In genomic region chr11:86938900-86939880, GRCh38 we compare ENCODE assay signal across 1 cellular context.
A peak's percentile ranks its signal among the peaks of the same experiment; 100 is the strongest.
TF ChIP-seq lines count a peak whose summit lies in the region.

No MANE protein-coding gene starts in this region.

TF ChIP-seq in K562, 482 proteins besides CTCF, POLR2A, EP300 and RAD21 (continued from another document):
- TF ChIP-seq HINFP (tag; conservative IDR thresholded peaks at IDR 0.05; ENCODE audit: low read depth) (no peak), ZNF384 (IDR thresholded peaks at IDR 0.05; ENCODE audit: low read depth, low read length) (no peak), ZBTB43 (CRISPR knock-in tag; IDR thresholded peaks at IDR 0.05) (no peak), NR3C1 (CRISPR knock-in tag; IDR thresholded peaks at IDR 0.05) (no peak), POLR2AphosphoS2 (IDR thresholded peaks at IDR 0.05; ENCODE audit: low read length) (no peak), UBTF (IDR thresholded peaks at IDR 0.05; ENCODE audit: borderline replicate concordance in 1 of 2, low read depth in 2 of 2, low read length in 2 of 2) (no peak), HES1 (IDR thresholded peaks at IDR 0.05; ENCODE audit: low read depth) (no peak), MTA2 (IDR thresholded peaks at IDR 0.05; ENCODE audit: low read depth) (no peak), NUFIP1 (IDR thresholded peaks at IDR 0.05; ENCODE audit: partially characterized antibody) (no peak), ATF6 (CRISPR knock-in tag; IDR thresholded peaks at IDR 0.05) (no peak), PBX2 (CRISPR knock-in tag; IDR thresholded peaks at IDR 0.05; ENCODE audit: low read depth) (no peak), PBX2 (tag; conservative IDR thresholded peaks at IDR 0.05; ENCODE audit: low read depth) (0 out of 2 replicates have a peak, but pooled peaks have one; percentile 8), FOS (IDR thresholded peaks at IDR 0.05; ENCODE audit: extremely low read depth, insufficient read length) (no peak), CREB5 (CRISPR knock-in tag; IDR thresholded peaks at IDR 0.05) (no peak), TCF7 (IDR thresholded peaks at IDR 0.05; ENCODE audit: borderline replicate concordance) (no peak), ZBTB49 (CRISPR knock-in tag; IDR thresholded peaks at IDR 0.05; ENCODE audit: borderline replicate concordance) (no peak), HDAC2 (IDR thresholded peaks at IDR 0.05) (0 out of 2 replicates have a peak, but pooled peaks have one; percentile 4), RBM22 (IDR thresholded peaks at IDR 0.05; ENCODE audit: low read depth, low read length, poor library complexity, severe bottlenecking) (no peak), TBP (optimal IDR thresholded peaks at IDR 0.05; ENCODE audit: low read depth, low read length) (peak; percentile 4), CBX3 (IDR thresholded peaks at IDR 0.05; ENCODE audit: borderline replicate concordance in 1 of 2, low read length in 2 of 2) (0 out of 3 replicates have a peak, but pooled peaks of 1 of the 2 experiments have one; percentile 14), GTF2E2 (tag; IDR thresholded peaks at IDR 0.05) (0 out of 2 replicates have a peak, but pooled peaks have one; percentile 64), ZNF324 (CRISPR knock-in tag; IDR thresholded peaks at IDR 0.05) (0 out of 2 replicates have a peak, but pooled peaks have one; percentile 34), HMG20B (CRISPR knock-in tag; IDR thresholded peaks at IDR 0.05) (no peak), ZNF175 (CRISPR knock-in tag; IDR thresholded peaks at IDR 0.05; ENCODE audit: low read depth) (no peak), FOXM1 (IDR thresholded peaks at IDR 0.05; ENCODE audit: low read depth) (no peak), FOXM1 (CRISPR knock-in tag; IDR thresholded peaks at IDR 0.05; ENCODE audit: low read depth) (no peak), SP2 (IDR thresholded peaks at IDR 0.05; ENCODE audit: extremely low read depth, low read depth, low read length, poor library complexity, severe bottlenecking) (no peak), CCAR2 (IDR thresholded peaks at IDR 0.05; ENCODE audit: low read depth, low read length) (no peak), CXXC5 (CRISPR knock-in tag; IDR thresholded peaks at IDR 0.05) (no peak), RERE (CRISPR knock-in tag; IDR thresholded peaks at IDR 0.05; ENCODE audit: borderline replicate concordance) (no peak), SMAD1 (IDR thresholded peaks at IDR 0.05; ENCODE audit: low read depth, low read length, partially characterized antibody) (no peak), CSDE1 (IDR thresholded peaks at IDR 0.05) (no peak), BHLHE40 (IDR thresholded peaks at IDR 0.05; ENCODE audit: low read length) (no peak), FOXP1 (CRISPR knock-in tag; IDR thresholded peaks at IDR 0.05) (no peak), ZNF431 (CRISPR knock-in tag; IDR thresholded peaks at IDR 0.05) (no peak), ZNF695 (CRISPR knock-in tag; IDR thresholded peaks at IDR 0.05) (no peak), OTX1 (CRISPR knock-in tag; IDR thresholded peaks at IDR 0.05) (0 out of 2 replicates have a peak, but pooled peaks have one; percentile 54), HNRNPL (IDR thresholded peaks at IDR 0.05; ENCODE audit: low read depth, low read length) (no peak), ZBTB7A (IDR thresholded peaks at IDR 0.05; ENCODE audit: borderline replicate concordance, control insufficient read depth, low read depth, low read length) (no peak), MTA3 (IDR thresholded peaks at IDR 0.05; ENCODE audit: borderline replicate concordance) (no peak), MCM2 (IDR thresholded peaks at IDR 0.05; ENCODE audit: low read depth) (no peak)
